In the genomic region with DNA sequence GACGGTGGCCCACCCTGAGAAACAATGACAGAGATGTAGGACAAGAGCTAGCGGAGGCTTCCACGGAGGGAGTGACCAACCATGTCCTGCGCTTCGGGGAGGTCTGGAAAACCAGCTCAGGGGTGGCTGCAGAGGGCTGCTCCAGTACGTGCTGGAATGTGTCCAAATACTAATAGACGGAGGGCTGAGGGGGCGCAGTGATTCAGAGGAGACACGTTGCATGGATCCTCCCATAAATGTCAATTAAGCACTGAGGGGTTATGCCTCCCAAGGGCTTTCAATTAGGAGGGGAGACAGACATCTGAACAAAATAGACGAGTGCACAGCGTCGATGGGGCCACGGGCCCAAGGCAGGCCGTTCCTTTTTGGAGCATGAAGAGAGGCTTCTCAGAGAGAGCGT, we compare ENCODE assay signal across 1 cellular context.
TF ChIP-seq lines count a peak whose summit lies in the region.

No MANE protein-coding gene starts in this region.

TF ChIP-seq in SK-N-SH treated with all-trans-retinoic acid at 6 μM for 48 hours, 23 proteins besides CTCF, POLR2A, EP300 and RAD21 (continued from another document):
- TF ChIP-seq, protein P1, sequence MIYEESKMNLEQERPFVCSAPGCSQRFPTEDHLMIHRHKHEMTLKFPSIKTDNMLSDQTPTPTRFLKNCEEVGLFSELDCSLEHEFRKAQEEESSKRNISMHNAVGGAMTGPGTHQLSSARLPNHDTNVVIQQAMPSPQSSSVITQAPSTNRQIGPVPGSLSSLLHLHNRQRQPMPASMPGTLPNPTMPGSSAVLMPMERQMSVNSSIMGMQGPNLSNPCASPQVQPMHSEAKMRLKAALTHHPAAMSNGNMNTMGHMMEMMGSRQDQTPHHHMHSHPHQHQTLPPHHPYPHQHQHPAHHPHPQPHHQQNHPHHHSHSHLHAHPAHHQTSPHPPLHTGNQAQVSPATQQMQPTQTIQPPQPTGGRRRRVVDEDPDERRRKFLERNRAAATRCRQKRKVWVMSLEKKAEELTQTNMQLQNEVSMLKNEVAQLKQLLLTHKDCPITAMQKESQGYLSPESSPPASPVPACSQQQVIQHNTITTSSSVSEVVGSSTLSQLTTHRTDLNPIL (CRISPR knock-in tag; IDR thresholded peaks at IDR 0.05; ENCODE audit: low read depth): no peak
- TF ChIP-seq ISL1 (CRISPR knock-in tag; IDR thresholded peaks at IDR 0.05): no peak
- TF ChIP-seq GLIS3 (CRISPR knock-in tag; IDR thresholded peaks at IDR 0.05): no peak
- TF ChIP-seq RARB (CRISPR knock-in tag; IDR thresholded peaks at IDR 0.05): no peak
TF ChIP-seq in SK-N-SH treated with all-trans-retinoic acid at 6 μM for 48 hours: peak in this region for 0.
